1 cellular context compared by ENCODE assay signal in the genomic region with DNA sequence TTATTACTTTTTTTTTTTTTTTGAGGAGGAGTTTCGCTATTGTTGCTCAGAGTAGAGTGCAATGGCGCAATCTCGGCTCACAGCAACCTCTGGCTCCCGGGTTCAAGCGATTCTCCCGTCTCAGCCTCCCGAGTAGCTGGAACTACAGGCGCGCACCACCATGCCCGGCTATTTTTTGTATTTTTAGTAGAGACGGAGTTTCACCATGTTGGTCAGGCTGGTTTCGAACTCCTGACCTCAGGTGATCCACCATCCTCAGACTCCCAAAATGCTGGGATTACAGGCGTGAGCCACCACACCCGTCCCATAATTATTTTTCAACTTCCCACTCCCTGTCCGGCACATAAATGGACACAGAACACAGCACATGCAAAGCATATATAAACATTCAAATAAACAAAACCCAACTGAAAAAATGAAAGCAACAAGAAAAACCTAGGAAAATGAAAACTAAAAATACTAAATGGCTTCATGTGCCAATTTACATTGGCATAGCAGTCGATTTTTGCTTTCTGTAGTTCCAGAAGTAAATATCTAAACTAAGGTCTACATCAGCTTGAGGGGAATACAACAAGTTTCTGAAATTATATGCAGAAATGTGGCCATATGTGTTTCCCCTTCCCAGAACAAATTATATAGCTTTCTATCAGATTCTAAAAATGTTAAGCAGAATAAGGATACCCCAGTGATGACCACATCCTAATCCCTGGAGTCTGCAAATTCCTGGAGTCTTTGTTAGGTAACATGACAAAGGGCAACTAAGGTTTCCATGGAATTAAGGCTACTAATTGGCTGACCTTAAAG.
A peak's percentile ranks its signal among the peaks of the same experiment; 100 is the strongest.
TF ChIP-seq lines count a peak whose summit lies in the region.

No MANE protein-coding gene starts in this region.

TF ChIP-seq in K562, 482 proteins besides CTCF, POLR2A, EP300 and RAD21 (continued from another document):
- TF ChIP-seq, protein P1, sequence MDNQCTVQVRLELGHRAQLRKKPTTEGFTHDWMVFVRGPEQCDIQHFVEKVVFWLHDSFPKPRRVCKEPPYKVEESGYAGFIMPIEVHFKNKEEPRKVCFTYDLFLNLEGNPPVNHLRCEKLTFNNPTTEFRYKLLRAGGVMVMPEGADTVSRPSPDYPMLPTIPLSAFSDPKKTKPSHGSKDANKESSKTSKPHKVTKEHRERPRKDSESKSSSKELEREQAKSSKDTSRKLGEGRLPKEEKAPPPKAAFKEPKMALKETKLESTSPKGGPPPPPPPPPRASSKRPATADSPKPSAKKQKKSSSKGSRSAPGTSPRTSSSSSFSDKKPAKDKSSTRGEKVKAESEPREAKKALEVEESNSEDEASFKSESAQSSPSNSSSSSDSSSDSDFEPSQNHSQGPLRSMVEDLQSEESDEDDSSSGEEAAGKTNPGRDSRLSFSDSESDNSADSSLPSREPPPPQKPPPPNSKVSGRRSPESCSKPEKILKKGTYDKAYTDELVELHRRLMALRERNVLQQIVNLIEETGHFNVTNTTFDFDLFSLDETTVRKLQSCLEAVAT (IDR thresholded peaks at IDR 0.05), result peak; percentile 92 to 95
- TF ChIP-seq HDAC2 (IDR thresholded peaks at IDR 0.05) (0 out of 2 replicates have a peak, but pooled peaks have one; percentile 49), NR2C2 (CRISPR knock-in tag; IDR thresholded peaks at IDR 0.05) (no peak), NR2C2 (tag; IDR thresholded peaks at IDR 0.05) (peak; percentile 17; the same call in 1 of the 2 replicates), ZNF764 (CRISPR knock-in tag; IDR thresholded peaks at IDR 0.05; ENCODE audit: low read depth) (no peak)
- TF ChIP-seq, protein P2, sequence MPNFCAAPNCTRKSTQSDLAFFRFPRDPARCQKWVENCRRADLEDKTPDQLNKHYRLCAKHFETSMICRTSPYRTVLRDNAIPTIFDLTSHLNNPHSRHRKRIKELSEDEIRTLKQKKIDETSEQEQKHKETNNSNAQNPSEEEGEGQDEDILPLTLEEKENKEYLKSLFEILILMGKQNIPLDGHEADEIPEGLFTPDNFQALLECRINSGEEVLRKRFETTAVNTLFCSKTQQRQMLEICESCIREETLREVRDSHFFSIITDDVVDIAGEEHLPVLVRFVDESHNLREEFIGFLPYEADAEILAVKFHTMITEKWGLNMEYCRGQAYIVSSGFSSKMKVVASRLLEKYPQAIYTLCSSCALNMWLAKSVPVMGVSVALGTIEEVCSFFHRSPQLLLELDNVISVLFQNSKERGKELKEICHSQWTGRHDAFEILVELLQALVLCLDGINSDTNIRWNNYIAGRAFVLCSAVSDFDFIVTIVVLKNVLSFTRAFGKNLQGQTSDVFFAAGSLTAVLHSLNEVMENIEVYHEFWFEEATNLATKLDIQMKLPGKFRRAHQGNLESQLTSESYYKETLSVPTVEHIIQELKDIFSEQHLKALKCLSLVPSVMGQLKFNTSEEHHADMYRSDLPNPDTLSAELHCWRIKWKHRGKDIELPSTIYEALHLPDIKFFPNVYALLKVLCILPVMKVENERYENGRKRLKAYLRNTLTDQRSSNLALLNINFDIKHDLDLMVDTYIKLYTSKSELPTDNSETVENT (CRISPR knock-in tag; IDR thresholded peaks at IDR 0.05), result no peak
